Comparison of ENCODE assay signal across 11 cellular contexts in genomic region chr17:4162775-4163498, GRCh38. TPM values are rescaled to one million over a fixed set of nuclear protein-coding genes. Genes with fewer than 3 reads are reported as not detected.
DNase-seq lines count a peak whose midpoint lies in the region; ATAC-seq, FAIRE-seq and TF ChIP-seq lines count a peak whose summit lies in the region.
"Had no signal": no experiment of that assay in that cellular context is flagged by ENCODE, and none has a peak within 500 bp of the region (broad histone marks: within the 10 kb centered on the region; RNA-seq: fewer than 3 reads in every experiment).

No MANE protein-coding gene starts in this region.

- intact Hi-C loops in K562 (cut with micrococcal nuclease), result no loop called here

- no peak for TF ChIP-seq CTCF in K562 (IDR thresholded peaks at IDR 0.05 in 2 of 3, conservative IDR thresholded peaks at IDR 0.05 in 1 of 3; ENCODE audit: insufficient read depth in 2 of 3, low read depth in 1 of 3, low read length in 3 of 3)
- TF ChIP-seq CTCF in nephron (IDR thresholded peaks at IDR 0.05; ENCODE audit: unreplicated experiment in 3 of 3), result no peak

- peak overlapping the region; percentile 20 to 82 (median 58) for H3K4me2 ChIP-seq in BLaER1 treated with 17β-estradiol and CSF1 and Interleukin-3, amounts not matched to agents 10 nM and 100 nM
- H3K4me2 ChIP-seq in K562 (ENCODE audit: insufficient read depth, low read length), result no peak overlapping the region

- peaks cover 51% of the 10 kb centered on the region for H3K36me3 Mint-ChIP-seq in nephron (ENCODE audit: low read depth)

- peak; percentile 52 for FAIRE-seq in K562 (lab: Jason Lieb, UNC)
- FAIRE-seq: colon, islet of Langerhans had no signal

- in situ Hi-C loops in K562 (cut with MboI), result no loop called here

- POLR2A ChIA-PET in K562 (lab: Yijun Ruan, JAX), result interaction anchor here (1.1 to 1.8 kb wide), 2 partner anchors 13 to 20 kb away, joined by 4 to 9 read pairs; partner anchors contain the start of genes CYB5D2 and ZZEF1

- TF ChIP-seq POLR2A in K562 (conservative IDR thresholded peaks at IDR 0.05), result no peak

- H3K27me3 ChIP-seq in BLaER1 treated with 17β-estradiol and CSF1 and Interleukin-3, amounts not matched to agents 10 nM and 100 nM, result no peaks in the 10 kb centered on the region
- H3K27me3 ChIP-seq in K562 (ENCODE audit: control insufficient read depth in 2 of 2, insufficient read depth in 2 of 2, low read length in 2 of 2), result no peaks in the 10 kb centered on the region

- peak overlapping the region; percentile 22 to 60 (median 45); a peak in 21 of 22 replicates for H3K27ac ChIP-seq in BLaER1 treated with 17β-estradiol and CSF1 and Interleukin-3, amounts not matched to agents 10 nM and 100 nM
- 0 out of 3 replicates have a peak overlapping the region, but pooled peaks have one; percentile 36 for H3K27ac ChIP-seq in K562 (ENCODE audit: extremely low read depth, low read depth, low read length)

- peak overlapping the region; percentile 34 to 83 (median 56) for H3K27ac Mint-ChIP-seq in nephron

- H3K9me3 Mint-ChIP-seq in nephron, result no peaks in the 10 kb centered on the region

- no peak overlapping the region for H3K4me3 ChIP-seq in BLaER1 treated with 17β-estradiol and CSF1 and Interleukin-3, amounts not matched to agents 10 nM and 100 nM
- no peak overlapping the region for H3K4me3 ChIP-seq in K562

- peak; percentile 42 for ATAC-seq in K562
- ATAC-seq in GM19324 (IDR thresholded peaks at IDR 0.05; ENCODE audit: low FRiP score, unreplicated experiment), result no peak
- ATAC-seq in GM18873 (IDR thresholded peaks at IDR 0.05; ENCODE audit: low FRiP score, unreplicated experiment), result no peak

- no TSS peak for BruUV-seq in K562 (replicated peaks; lab: Mats Ljungman, UMichigan)

- H3K4me1 Mint-ChIP-seq in nephron, result no peaks in the 10 kb centered on the region

- no peak overlapping the region for H3K4me3 Mint-ChIP-seq in nephron

- no peak for TF ChIP-seq EP300 in K562 (IDR thresholded peaks at IDR 0.05; ENCODE audit: low read length)

- H2AFZ ChIP-seq in K562 (ENCODE audit: low read depth, low read length), result no peak overlapping the region

- CTCF ChIA-PET in K562 (lab: Yijun Ruan, JAX; ENCODE audit: low intra/inter-chr PET ratio), result no interaction called here

- H3K4me1 ChIP-seq in BLaER1 treated with 17β-estradiol and CSF1 and Interleukin-3, amounts not matched to agents 10 nM and 100 nM, result peaks cover 36 to 41% (median 39%) of the 10 kb centered on the region in 10 experiments
- H3K4me1 ChIP-seq in K562 (replicated peaks in 1 of 2; ENCODE audit: control insufficient read depth in 2 of 2, insufficient read depth in 2 of 2, low read length in 2 of 2), result peaks cover 14 to 26% of the 10 kb centered on the region in 2 experiments; a peak in 4 of 5 replicates

- H4K20me1 ChIP-seq in BLaER1 treated with 17β-estradiol and CSF1 and Interleukin-3, amounts not matched to agents 10 nM and 100 nM, result peaks cover 0 to 42% (median 0%) of the 10 kb centered on the region in 11 experiments; a peak in 3 of 22 replicates
- H4K20me1 ChIP-seq in K562 (replicated peaks; ENCODE audit: control insufficient read depth, insufficient read depth, low read length), result no peaks in the 10 kb centered on the region

- peak overlapping the region in 8 of 11 experiments; percentile 9 to 44 (median 27); a peak in 8 of 22 replicates for H3K9ac ChIP-seq in BLaER1 treated with 17β-estradiol and CSF1 and Interleukin-3, amounts not matched to agents 10 nM and 100 nM
- H3K9ac ChIP-seq in K562 (ENCODE audit: insufficient read depth in 1 of 2, low read depth in 2 of 2, low read length in 2 of 2), result no peak overlapping the region

- no peaks in the 10 kb centered on the region for H3K9me1 ChIP-seq in K562 (ENCODE audit: control insufficient read depth, insufficient read depth, low read length)

- 68% methylated on average over 14 of the region's 15 CpGs for WGBS in K562 (ENCODE audit: insufficient coverage, low coverage, missing lambda C conversion rate)

- H3K27me3 Mint-ChIP-seq in nephron (ENCODE audit: low read depth), result no peaks in the 10 kb centered on the region

- TF ChIP-seq RAD21 in K562 (CRISPR knock-in tag; conservative IDR thresholded peaks at IDR 0.05 in 1 of 2, IDR thresholded peaks at IDR 0.05 in 1 of 2), result no peak

- H3K9me3 ChIP-seq in BLaER1 treated with 17β-estradiol and CSF1 and Interleukin-3, amounts not matched to agents 10 nM and 100 nM (replicated peaks in 1 of 11), result no peaks in the 10 kb centered on the region
- H3K9me3 ChIP-seq in K562 (replicated peaks; ENCODE audit: control insufficient read depth, insufficient read depth, low read depth, low read length), result no peaks in the 10 kb centered on the region

- DNase-seq in LHCN-M2 (ENCODE audit: low read depth), result peak; percentile 66
- DNase-seq in K562 (ENCODE audit: extremely low read depth in 1 of 4, low spot score in 3 of 4), result no peak
- DNase-seq in HT-29 (ENCODE audit: low spot score), result no peak
- no peak for DNase-seq in SW 1271 (lab: John Stamatoyannopoulos, UW)
- DNase-seq: stimulated activated CD4-positive, alpha-beta T cell treated with anti-CD3 and anti-CD28 coated beads, Interleukin-4, amount 100 ng/mL, for 1 hour had no signal

- H3K36me3 ChIP-seq in BLaER1 treated with 17β-estradiol and CSF1 and Interleukin-3, amounts not matched to agents 10 nM and 100 nM, result peaks cover 39 to 50% (median 41%) of the 10 kb centered on the region in 11 experiments
- H3K36me3 ChIP-seq in K562 (ENCODE audit: control insufficient read depth, insufficient read depth, low read length), result peaks cover 19% of the 10 kb centered on the region; the same call in 1 of the 3 replicates

- H3K79me2 ChIP-seq in K562 (ENCODE audit: control insufficient read depth, insufficient read depth, low read length), result no peaks in the 10 kb centered on the region

TF ChIP-seq in K562, 482 proteins besides CTCF, POLR2A, EP300 and RAD21:
- TF ChIP-seq SIX5 (IDR thresholded peaks at IDR 0.05; ENCODE audit: borderline replicate concordance in 1 of 2, insufficient read depth in 1 of 2, low read depth in 1 of 2, low read length in 2 of 2) (no peak), HMBOX1 (IDR thresholded peaks at IDR 0.05) (peak; percentile 87), ZNF511 (CRISPR knock-in tag; IDR thresholded peaks at IDR 0.05) (no peak)

RNA-seq across cellular contexts. Expression of gene CYB5D2, which starts 19.9 kb away (rescaled TPM):
- total RNA-seq in LHCN-M2 (2014; rRNA removed) (15.3 and 16.2 TPM in 2 replicates), K562 (2014; rRNA removed) (3.9 and 4.5 TPM in 2 replicates), K562 (2014; rRNA removed; fragmentation: Illumina TruSeq; extraction: Trizol) (1.8 TPM in 2 replicates), K562 (2015; rRNA removed; fragmentation: Illumina TruSeq; extraction: Trizol) (2.5 and 3.0 TPM in 2 replicates), K562 (2021) (2.8 TPM in 2 replicates)
- polyA plus RNA-seq in LHCN-M2 (2012), result 14.8 TPM
- total RNA-seq in K562 (2011; cell fraction: chromatin; rRNA removed; ENCODE audit: low replicate concordance), result 2.2 and 3.7 TPM in 2 replicates
- 4.7 and 5.1 TPM in 2 replicates for total RNA-seq in K562 (2011; cell fraction: nucleolus; rRNA removed)
- 3.9 and 6.3 TPM in 2 replicates for total RNA-seq in K562 (2011; cell fraction: nucleoplasm; rRNA removed)
- polyA plus RNA-seq in K562 (2011; rRNA removed) (3.2 and 4.1 TPM in 2 replicates), K562 (2014; fragmentation: Illumina TruSeq; extraction: Trizol) (2.8 and 3.7 TPM in 2 replicates), K562 (2014; fragmentation: Nextera tagmentation; extraction: Ambion mirVana) (1 to 10 TPM in 1 of 2 experiments, under 1 TPM in 1; 0.99 to 1.4 TPM), K562 (2014; rRNA removed) (5.1 and 6.0 TPM in 2 replicates)
- polyA plus RNA-seq in K562 (2011; cell fraction: cytosol; rRNA removed), result 5.9 and 7.2 TPM in 2 replicates
- polyA plus RNA-seq in K562 (2011; cell fraction: nucleus; rRNA removed), result 2.6 and 3.3 TPM in 2 replicates
- 3.2 and 3.9 TPM in 2 replicates for polyA plus RNA-seq in K562 (2012)
- polyA minus RNA-seq in K562 (2011; rRNA and poly(A)+ RNA removed), result 1.0 and 2.7 TPM in 2 replicates
- 3.1 and 3.7 TPM in 2 replicates for polyA minus RNA-seq in K562 (2011; cell fraction: cytosol; rRNA and poly(A)+ RNA removed)
- 1.9 and 2.9 TPM in 2 replicates for polyA minus RNA-seq in K562 (2011; cell fraction: nucleus; rRNA and poly(A)+ RNA removed)
- 12.4 and 15.2 TPM in 2 replicates for total RNA-seq in HT-29 (2014; rRNA removed; shearing (Covaris generic))

RNA-seq across cellular contexts. Expression of gene ZZEF1, which starts 20.1 kb away (rescaled TPM):
- total RNA-seq in LHCN-M2 (2014; rRNA removed), result 19.0 and 19.2 TPM in 2 replicates
- polyA plus RNA-seq in LHCN-M2 (2012), result 8.3 TPM
- total RNA-seq in K562 (2011; cell fraction: chromatin; rRNA removed; ENCODE audit: low replicate concordance), result 180 and 188 TPM in 2 replicates
- total RNA-seq in K562 (2011; cell fraction: nucleolus; rRNA removed), result 67.7 and 72.2 TPM in 2 replicates
- 81.8 and 83.5 TPM in 2 replicates for total RNA-seq in K562 (2011; cell fraction: nucleoplasm; rRNA removed)
- total RNA-seq in K562 (2014; rRNA removed), result 12.5 and 14.0 TPM in 2 replicates
- 9.8 and 10.5 TPM in 2 replicates for total RNA-seq in K562 (2014; rRNA removed; fragmentation: Illumina TruSeq; extraction: Trizol)
- total RNA-seq in K562 (2015; rRNA removed; fragmentation: Illumina TruSeq; extraction: Trizol), result 10.7 and 12.6 TPM in 2 replicates
- total RNA-seq in K562 (2021), result 16.5 and 18.5 TPM in 2 replicates
- 9.7 and 11.4 TPM in 2 replicates for polyA plus RNA-seq in K562 (2011; rRNA removed)
- polyA plus RNA-seq in K562 (2011; cell fraction: cytosol; rRNA removed), result 5.7 and 8.0 TPM in 2 replicates
- 29.8 and 32.8 TPM in 2 replicates for polyA plus RNA-seq in K562 (2011; cell fraction: nucleus; rRNA removed)
- 9.1 and 10.1 TPM in 2 replicates for polyA plus RNA-seq in K562 (2012)
- 9.8 and 11.5 TPM in 2 replicates for polyA plus RNA-seq in K562 (2014; fragmentation: Illumina TruSeq; extraction: Trizol)
- under 1 TPM; 0.34 to 0.51 TPM for polyA plus RNA-seq in K562 (2014; fragmentation: Nextera tagmentation; extraction: Ambion mirVana)
- polyA plus RNA-seq in K562 (2014; rRNA removed), result 7.1 and 10.6 TPM in 2 replicates
- 41.5 and 44.7 TPM in 2 replicates for polyA minus RNA-seq in K562 (2011; rRNA and poly(A)+ RNA removed)
- polyA minus RNA-seq in K562 (2011; cell fraction: cytosol; rRNA and poly(A)+ RNA removed), result 18.4 and 19.6 TPM in 2 replicates
- 28.3 and 49.2 TPM in 2 replicates for polyA minus RNA-seq in K562 (2011; cell fraction: nucleus; rRNA and poly(A)+ RNA removed)
- 14.0 and 18.0 TPM in 2 replicates for total RNA-seq in HT-29 (2014; rRNA removed; shearing (Covaris generic))

Comparison
In these comparisons a context has a peak if more than half of its experiments do, and no peak if none do; other contexts are left out.
1. H3K9ac ChIP-seq: peak in BLaER1 treated with 17β-estradiol and CSF1 and Interleukin-3, amounts not matched to agents 10 nM and 100 nM (8 of 11); none in K562 (0 of 2).